ENCODE assay signal across 9 cellular contexts in genomic region chr19:5369962-5370367, GRCh38. TPM values are rescaled to one million over a fixed set of nuclear protein-coding genes. Genes with fewer than 3 reads are reported as not detected.
A peak's percentile ranks its signal among the peaks of the same experiment; 100 is the strongest.
DNase-seq lines count a peak whose midpoint lies in the region; ATAC-seq, FAIRE-seq and TF ChIP-seq lines count a peak whose summit lies in the region.
"Had no signal": no experiment of that assay in that cellular context is flagged by ENCODE, and none has a peak within 500 bp of the region (broad histone marks: within the 10 kb centered on the region; RNA-seq: fewer than 3 reads in every experiment).

No MANE protein-coding gene starts in this region.

- H3K4me2 ChIP-seq in astrocyte (ENCODE audit: low read length), result no peak overlapping the region

- H3K9ac ChIP-seq in astrocyte (ENCODE audit: low read length) (no peak overlapping the region), liver (ENCODE audit: low read depth in 1 of 2, low read length in 2 of 2) (no peak overlapping the region)

- no peaks in the 10 kb centered on the region for H3K9me3 Mint-ChIP-seq in astrocyte (ENCODE audit: unreplicated experiment)
- H3K9me3 Mint-ChIP-seq in stimulated activated naive B cell treated with anti-CD40 and anti-IgM and Interleukin-4, amounts not matched to agents 10 μg/mL and 1 μg/mL and 100 μg/mL, for 72 hours, result peaks cover 0 to 2% of the 10 kb centered on the region in 2 donors

- no peak for FAIRE-seq in astrocyte (lab: Jason Lieb, UNC)

- H3K4me3 Mint-ChIP-seq in astrocyte (ENCODE audit: unreplicated experiment), result no peak overlapping the region
- H3K4me3 Mint-ChIP-seq in stimulated activated naive B cell treated with anti-CD40 and anti-IgM and Interleukin-4, amounts not matched to agents 10 μg/mL and 1 μg/mL and 100 μg/mL, for 72 hours, result no peak overlapping the region
- H3K4me3 Mint-ChIP-seq: dendritic cell treated with granulocyte-macrophage colony-stimulating factor and Interleukin-4, amounts not matched to agents 40 ng/mL and 50 ng/mL, for 4 days had no signal

- TF ChIP-seq CTCF in astrocyte (IDR thresholded peaks at IDR 0.05; ENCODE audit: insufficient read depth, low read depth, low read length) (peak; percentile 34), liver (IDR thresholded peaks at IDR 0.05; ENCODE audit: low read depth, low read length, missing input control) (peak; percentile 66)

- no peak overlapping the region for H2AFZ ChIP-seq in astrocyte (ENCODE audit: low read depth, low read length)

- no peaks in the 10 kb centered on the region for H3K36me3 Mint-ChIP-seq in astrocyte (ENCODE audit: low read depth, unreplicated experiment)
- H3K36me3 Mint-ChIP-seq in stimulated activated naive B cell treated with anti-CD40 and anti-IgM and Interleukin-4, amounts not matched to agents 10 μg/mL and 1 μg/mL and 100 μg/mL, for 72 hours, result no peaks in the 10 kb centered on the region

- no peaks in the 10 kb centered on the region for H3K79me2 ChIP-seq in astrocyte (ENCODE audit: insufficient read depth, low read length)

- H3K27me3 ChIP-seq in astrocyte (ENCODE audit: insufficient read depth, low read length) (peaks cover 4% of the 10 kb centered on the region), liver (ENCODE audit: control insufficient read depth in 4 of 4, insufficient read depth in 4 of 4, low read length in 3 of 4) (peaks cover 0 to 2% (median 0%) of the 10 kb centered on the region in 4 donors)

- H3K4me1 ChIP-seq in astrocyte (ENCODE audit: insufficient read depth, low read length) (no peaks in the 10 kb centered on the region), liver (ENCODE audit: control insufficient read depth in 4 of 4, insufficient read depth in 4 of 4, low read length in 3 of 4) (no peaks in the 10 kb centered on the region)

- peak; percentile 59 to 79 for ATAC-seq in stimulated activated naive B cell treated with anti-CD40 and anti-IgM and Interleukin-4, amounts not matched to agents 10 μg/mL and 1 μg/mL and 100 μg/mL, for 72 hours (replicated peaks)
- no peak for ATAC-seq in HG02678 (IDR thresholded peaks at IDR 0.05; ENCODE audit: unreplicated experiment)

- H3K9me3 ChIP-seq in astrocyte (ENCODE audit: insufficient read depth, low read depth, low read length) (peaks cover 9% of the 10 kb centered on the region), liver (ENCODE audit: control insufficient read depth in 4 of 4, low read length in 3 of 4) (no peaks in the 10 kb centered on the region)

- H3K36me3 ChIP-seq in astrocyte (ENCODE audit: insufficient read depth, low read length) (no peaks in the 10 kb centered on the region), liver (ENCODE audit: control insufficient read depth in 4 of 4, insufficient read depth in 3 of 4, low read depth in 1 of 4, low read length in 3 of 4) (no peaks in the 10 kb centered on the region)

- H3K27ac ChIP-seq in astrocyte (ENCODE audit: low read depth, low read length), result no peak overlapping the region
- no peak overlapping the region for H3K27ac ChIP-seq in liver (ENCODE audit: low read depth in 1 of 2, low read length in 2 of 2)

- peaks cover 31% of the 10 kb centered on the region for H3K27me3 Mint-ChIP-seq in astrocyte (ENCODE audit: low read depth, unreplicated experiment)
- H3K27me3 Mint-ChIP-seq in stimulated activated naive B cell treated with anti-CD40 and anti-IgM and Interleukin-4, amounts not matched to agents 10 μg/mL and 1 μg/mL and 100 μg/mL, for 72 hours, result peaks cover 6 to 8% of the 10 kb centered on the region in 2 donors
- H3K27me3 Mint-ChIP-seq: dendritic cell treated with granulocyte-macrophage colony-stimulating factor and Interleukin-4, amounts not matched to agents 40 ng/mL and 50 ng/mL, for 4 days had no signal

- 33% methylated on average over 8 of the region's 8 CpGs for WGBS in liver

- no peak overlapping the region for H3K27ac Mint-ChIP-seq in astrocyte (ENCODE audit: unreplicated experiment)
- H3K27ac Mint-ChIP-seq in stimulated activated naive B cell treated with anti-CD40 and anti-IgM and Interleukin-4, amounts not matched to agents 10 μg/mL and 1 μg/mL and 100 μg/mL, for 72 hours, result no peak overlapping the region
- H3K27ac Mint-ChIP-seq: dendritic cell treated with granulocyte-macrophage colony-stimulating factor and Interleukin-4, amounts not matched to agents 40 ng/mL and 50 ng/mL, for 4 days had no signal

- peak; percentile 59 to 75 for TF ChIP-seq RAD21 in liver (IDR thresholded peaks at IDR 0.05)

- no peak overlapping the region for H3K4me3 ChIP-seq in astrocyte (ENCODE audit: insufficient read depth, low read depth, low read length)
- H3K4me3 ChIP-seq in liver (ENCODE audit: low read depth in 1 of 3, low read length in 3 of 3), result no peak overlapping the region

- H3K4me1 Mint-ChIP-seq in astrocyte (ENCODE audit: low read depth, unreplicated experiment), result no peaks in the 10 kb centered on the region
- H3K4me1 Mint-ChIP-seq in stimulated activated naive B cell treated with anti-CD40 and anti-IgM and Interleukin-4, amounts not matched to agents 10 μg/mL and 1 μg/mL and 100 μg/mL, for 72 hours, result no peaks in the 10 kb centered on the region

- DNase-seq in activated gamma-delta T cell treated with Interleukin-2 at 50 U/mL for 16 hours (peak; percentile 33), activated gamma-delta T cell (lab: John Stamatoyannopoulos, UW) (no peak), SK-N-DZ (ENCODE audit: low spot score) (peak; percentile 48), astrocyte (ENCODE audit: low read depth) (no peak), occipital lobe (lab: John Stamatoyannopoulos, UW) (no peak)
- peak; percentile 30 for DNase-seq in stimulated activated naive B cell treated with anti-CD40 and anti-IgM and Interleukin-4, amounts not matched to agents 10 μg/mL and 1 μg/mL and 100 μg/mL, for 72 hours

- peaks cover 3% of the 10 kb centered on the region for H4K20me1 ChIP-seq in astrocyte (ENCODE audit: insufficient read depth, low read length)

TF ChIP-seq in liver, 16 proteins besides CTCF, POLR2A, EP300 and RAD21:
- no peak for TF ChIP-seq EGR1 (IDR thresholded peaks at IDR 0.05; ENCODE audit: low read depth in 2 of 2)
- TF ChIP-seq ATF3 (IDR thresholded peaks at IDR 0.05), result no peak
- no peak for TF ChIP-seq JUND (IDR thresholded peaks at IDR 0.05)
- no peak for TF ChIP-seq RXRA (IDR thresholded peaks at IDR 0.05)
- TF ChIP-seq HNF4A (conservative IDR thresholded peaks at IDR 0.05), result no peak
- no peak for TF ChIP-seq ZBTB33 (IDR thresholded peaks at IDR 0.05)
- no peak for TF ChIP-seq GABPA (IDR thresholded peaks at IDR 0.05 in 1 of 2, conservative IDR thresholded peaks at IDR 0.05 in 1 of 2)
- TF ChIP-seq NR2F2 (IDR thresholded peaks at IDR 0.05), result no peak
- TF ChIP-seq HNF4G (IDR thresholded peaks at IDR 0.05), result no peak
- TF ChIP-seq YY1 (IDR thresholded peaks at IDR 0.05), result no peak
- TF ChIP-seq REST (IDR thresholded peaks at IDR 0.05), result no peak
- TF ChIP-seq SP1 (IDR thresholded peaks at IDR 0.05), result no peak
- no peak for TF ChIP-seq FOXA2 (IDR thresholded peaks at IDR 0.05)

RNA-seq across cellular contexts. Expression of gene PTPRS, which starts 29.4 kb away (rescaled TPM):
- 50.3 and 56.6 TPM in 2 replicates for polyA plus RNA-seq in SK-N-DZ (2014; cell fraction: cytosol; rRNA removed)
- 70.3 and 104 TPM in 2 replicates for polyA plus RNA-seq in SK-N-DZ (2014; cell fraction: nucleus; rRNA removed)
- 125 and 142 TPM in 2 replicates for total RNA-seq in astrocyte
- 10 to 100 TPM; 33.2 to 49.7 TPM for total RNA-seq in liver
- 1 to 10 TPM; 1.3 to 7.3 TPM for polyA plus RNA-seq in liver
- 188 TPM for total RNA-seq in occipital lobe

Comparison
In these comparisons a context has a peak if more than half of its experiments do, and no peak if none do; other contexts are left out.
1. DNase-seq: peak in activated gamma-delta T cell treated with Interleukin-2 at 50 U/mL for 16 hours (single experiment), SK-N-DZ (single experiment) and stimulated activated naive B cell treated with anti-CD40 and anti-IgM and Interleukin-4, amounts not matched to agents 10 μg/mL and 1 μg/mL and 100 μg/mL, for 72 hours (single experiment); none in activated gamma-delta T cell (single experiment), astrocyte (single experiment) and occipital lobe (single experiment).